Comparison of ENCODE assay signal across 1 cellular context in genomic region chr18:657998-658946, GRCh38.
TF ChIP-seq lines count a peak whose summit lies in the region.

No MANE protein-coding gene starts in this region.

TF ChIP-seq in HepG2, 621 proteins besides CTCF, POLR2A, EP300 and RAD21 (continued from another document and continues in another):
- TF ChIP-seq FOXP4 (CRISPR knock-in tag; IDR thresholded peaks at IDR 0.05) (peak; percentile 49; the same call in 1 of the 2 replicates), DRAP1 (CRISPR knock-in tag; IDR thresholded peaks at IDR 0.05) (peak; percentile 73), MLXIP (CRISPR knock-in tag; IDR thresholded peaks at IDR 0.05; ENCODE audit: borderline replicate concordance) (0 out of 2 replicates have a peak, but pooled peaks have one; percentile 10), SRY (CRISPR knock-in tag; IDR thresholded peaks at IDR 0.05) (peak; percentile 24; the same call in 1 of the 2 replicates), ZNF337 (CRISPR knock-in tag; IDR thresholded peaks at IDR 0.05; ENCODE audit: borderline replicate concordance, low read depth) (no peak), ZNF792 (CRISPR knock-in tag; IDR thresholded peaks at IDR 0.05) (peak; percentile 20; the same call in 1 of the 2 replicates), ZNF672 (CRISPR knock-in tag; IDR thresholded peaks at IDR 0.05) (no peak), ZSCAN30 (CRISPR knock-in tag; IDR thresholded peaks at IDR 0.05) (peak; percentile 69; the same call in 1 of the 2 replicates), CBX2 (IDR thresholded peaks at IDR 0.05; ENCODE audit: low read depth, low read length) (no peak), CBX2 (CRISPR knock-in tag; IDR thresholded peaks at IDR 0.05; ENCODE audit: low read depth) (0 out of 2 replicates have a peak, but pooled peaks have one; percentile 48), NR3C1 (CRISPR knock-in tag; IDR thresholded peaks at IDR 0.05) (no peak), ZFP1 (CRISPR knock-in tag; IDR thresholded peaks at IDR 0.05) (no peak; the same call in 1 of the 2 replicates), CSRNP1 (CRISPR knock-in tag; IDR thresholded peaks at IDR 0.05) (0 out of 2 replicates have a peak, but pooled peaks have one; percentile 44), ZFP90 (CRISPR knock-in tag; IDR thresholded peaks at IDR 0.05; ENCODE audit: borderline replicate concordance) (no peak; the same call in 1 of the 2 replicates), ZNF558 (CRISPR knock-in tag; IDR thresholded peaks at IDR 0.05; ENCODE audit: borderline replicate concordance) (peak; percentile 47; the same call in 1 of the 2 replicates), E2F2 (CRISPR knock-in tag; IDR thresholded peaks at IDR 0.05; ENCODE audit: borderline replicate concordance) (peak; percentile 95; the same call in 1 of the 2 replicates), ZNF530 (CRISPR knock-in tag; IDR thresholded peaks at IDR 0.05; ENCODE audit: low read depth) (no peak), TRAFD1 (CRISPR knock-in tag; IDR thresholded peaks at IDR 0.05; ENCODE audit: borderline replicate concordance) (peak; percentile 52; the same call in 1 of the 2 replicates), PATZ1 (CRISPR knock-in tag; IDR thresholded peaks at IDR 0.05) (peak; percentile 78; the same call in 1 of the 2 replicates), RFXANK (CRISPR knock-in tag; IDR thresholded peaks at IDR 0.05) (0 out of 2 replicates have a peak, but pooled peaks have one; percentile 41), SYNCRIP (IDR thresholded peaks at IDR 0.05; ENCODE audit: insufficient read depth, low read depth, low read length) (no peak), ZNF274 (CRISPR knock-in tag; IDR thresholded peaks at IDR 0.05) (no peak), KAT8 (CRISPR knock-in tag; IDR thresholded peaks at IDR 0.05) (peak; percentile 63), IKZF4 (CRISPR knock-in tag; IDR thresholded peaks at IDR 0.05; ENCODE audit: borderline replicate concordance, low read depth, not compliant biosample characterization) (peak; percentile 6), HNF1B (CRISPR knock-in tag; IDR thresholded peaks at IDR 0.05) (peak; percentile 28; the same call in 1 of the 2 replicates), ZBED4 (CRISPR knock-in tag; IDR thresholded peaks at IDR 0.05; ENCODE audit: borderline replicate concordance) (no peak), ZNF451 (CRISPR knock-in tag; IDR thresholded peaks at IDR 0.05) (no peak), NFKBIZ (CRISPR knock-in tag; IDR thresholded peaks at IDR 0.05) (0 out of 2 replicates have a peak, but pooled peaks have one; percentile 26), ZNF354B (CRISPR knock-in tag; IDR thresholded peaks at IDR 0.05) (0 out of 2 replicates have a peak, but pooled peaks have one; percentile 22), MTA3 (CRISPR knock-in tag; IDR thresholded peaks at IDR 0.05) (no peak), LBX2 (CRISPR knock-in tag; IDR thresholded peaks at IDR 0.05; ENCODE audit: borderline replicate concordance) (no peak), U2AF2 (IDR thresholded peaks at IDR 0.05; ENCODE audit: low read depth, low read length) (no peak), ZNF264 (CRISPR knock-in tag; IDR thresholded peaks at IDR 0.05) (peak; percentile 61; the same call in 1 of the 2 replicates), ZNF275 (CRISPR knock-in tag; IDR thresholded peaks at IDR 0.05; ENCODE audit: borderline replicate concordance) (peak; percentile 84; the same call in 1 of the 2 replicates), GABPB1 (CRISPR knock-in tag; IDR thresholded peaks at IDR 0.05) (peak; percentile 67)
